In genomic region chr11:9384535-9385287, GRCh38 we compare ENCODE assay signal across 1 cellular context.
TF ChIP-seq lines count a peak whose summit lies in the region.

IPO7 (plus strand) TSS chr11:9384652; CDS start chr11:9384764, 112 bp downstream.

TF ChIP-seq in K562, 482 proteins besides CTCF, POLR2A, EP300 and RAD21 (continued from another document):
- TF ChIP-seq PATZ1 (CRISPR knock-in tag; IDR thresholded peaks at IDR 0.05; ENCODE audit: borderline replicate concordance) = no peak
- no peak for TF ChIP-seq SAFB2 (IDR thresholded peaks at IDR 0.05; ENCODE audit: borderline replicate concordance, low read depth, low read length, severe bottlenecking)
- TF ChIP-seq ZNF263 (CRISPR knock-in tag; IDR thresholded peaks at IDR 0.05; ENCODE audit: borderline replicate concordance) = no peak
- peak; percentile 72 for TF ChIP-seq HMGN3 (IDR thresholded peaks at IDR 0.05; ENCODE audit: borderline replicate concordance, extremely low read depth, insufficient read length, low read depth, low read length)
- TF ChIP-seq HNRNPK (IDR thresholded peaks at IDR 0.05; ENCODE audit: low read depth, low read length, poor library complexity, severe bottlenecking) = no peak
- TF ChIP-seq YBX1 (IDR thresholded peaks at IDR 0.05) = no peak
- TF ChIP-seq CBX8 (IDR thresholded peaks at IDR 0.05; ENCODE audit: borderline replicate concordance, extremely low read depth, low read depth, low read length, poor library complexity, severe bottlenecking) = no peak
- TF ChIP-seq KAT8 (IDR thresholded peaks at IDR 0.05; ENCODE audit: low read depth) = no peak
- TF ChIP-seq STAG1 (CRISPR knock-in tag; IDR thresholded peaks at IDR 0.05; ENCODE audit: borderline replicate concordance) = no peak
- peak in 1 of 2 experiments; percentile 40; a peak in 1 of 3 replicates for TF ChIP-seq CBX3 (IDR thresholded peaks at IDR 0.05; ENCODE audit: borderline replicate concordance in 1 of 2, low read length in 2 of 2)
- no peak for TF ChIP-seq NCOA2 (IDR thresholded peaks at IDR 0.05; ENCODE audit: partially characterized antibody in 2 of 2)
- TF ChIP-seq ETV5 (CRISPR knock-in tag; IDR thresholded peaks at IDR 0.05; ENCODE audit: low read depth) = peak; percentile 43
- TF ChIP-seq, protein P1, sequence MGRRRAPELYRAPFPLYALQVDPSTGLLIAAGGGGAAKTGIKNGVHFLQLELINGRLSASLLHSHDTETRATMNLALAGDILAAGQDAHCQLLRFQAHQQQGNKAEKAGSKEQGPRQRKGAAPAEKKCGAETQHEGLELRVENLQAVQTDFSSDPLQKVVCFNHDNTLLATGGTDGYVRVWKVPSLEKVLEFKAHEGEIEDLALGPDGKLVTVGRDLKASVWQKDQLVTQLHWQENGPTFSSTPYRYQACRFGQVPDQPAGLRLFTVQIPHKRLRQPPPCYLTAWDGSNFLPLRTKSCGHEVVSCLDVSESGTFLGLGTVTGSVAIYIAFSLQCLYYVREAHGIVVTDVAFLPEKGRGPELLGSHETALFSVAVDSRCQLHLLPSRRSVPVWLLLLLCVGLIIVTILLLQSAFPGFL (CRISPR knock-in tag; IDR thresholded peaks at IDR 0.05) = no peak
- TF ChIP-seq NCOA1 (IDR thresholded peaks at IDR 0.05; ENCODE audit: low read depth) = peak; percentile 62; the same call in 1 of the 2 replicates
- no peak for TF ChIP-seq ARNT (IDR thresholded peaks at IDR 0.05)
- peak; percentile 84; the same call in 1 of the 2 replicates for TF ChIP-seq GTF2F1 (IDR thresholded peaks at IDR 0.05; ENCODE audit: low read depth, low read length)
- no peak; the same call in 1 of the 2 replicates for TF ChIP-seq THAP7 (CRISPR knock-in tag; IDR thresholded peaks at IDR 0.05)
- TF ChIP-seq MCM7 (IDR thresholded peaks at IDR 0.05) = no peak
- no peak for TF ChIP-seq HDAC3 (IDR thresholded peaks at IDR 0.05; ENCODE audit: borderline replicate concordance, partially characterized antibody)
- TF ChIP-seq ELF2 (CRISPR knock-in tag; IDR thresholded peaks at IDR 0.05) = no peak
- TF ChIP-seq E2F5 (CRISPR knock-in tag; IDR thresholded peaks at IDR 0.05) = 0 out of 2 replicates have a peak, but pooled peaks have one; percentile 51
- TF ChIP-seq XRCC4 (IDR thresholded peaks at IDR 0.05; ENCODE audit: extremely low read depth, insufficient read depth, insufficient read length) = no peak
- TF ChIP-seq PRMT5 (CRISPR knock-in tag; IDR thresholded peaks at IDR 0.05) = 0 out of 2 replicates have a peak, but pooled peaks have one; percentile 33
- no peak for TF ChIP-seq ZNF717 (CRISPR knock-in tag; IDR thresholded peaks at IDR 0.05)
- TF ChIP-seq, protein P2, sequence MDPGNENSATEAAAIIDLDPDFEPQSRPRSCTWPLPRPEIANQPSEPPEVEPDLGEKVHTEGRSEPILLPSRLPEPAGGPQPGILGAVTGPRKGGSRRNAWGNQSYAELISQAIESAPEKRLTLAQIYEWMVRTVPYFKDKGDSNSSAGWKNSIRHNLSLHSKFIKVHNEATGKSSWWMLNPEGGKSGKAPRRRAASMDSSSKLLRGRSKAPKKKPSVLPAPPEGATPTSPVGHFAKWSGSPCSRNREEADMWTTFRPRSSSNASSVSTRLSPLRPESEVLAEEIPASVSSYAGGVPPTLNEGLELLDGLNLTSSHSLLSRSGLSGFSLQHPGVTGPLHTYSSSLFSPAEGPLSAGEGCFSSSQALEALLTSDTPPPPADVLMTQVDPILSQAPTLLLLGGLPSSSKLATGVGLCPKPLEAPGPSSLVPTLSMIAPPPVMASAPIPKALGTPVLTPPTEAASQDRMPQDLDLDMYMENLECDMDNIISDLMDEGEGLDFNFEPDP (CRISPR knock-in tag; IDR thresholded peaks at IDR 0.05) = no peak
- TF ChIP-seq HNRNPH1 (optimal IDR thresholded peaks at IDR 0.05; ENCODE audit: low read depth, low read length) = no peak
- no peak for TF ChIP-seq ZNF3 (CRISPR knock-in tag; IDR thresholded peaks at IDR 0.05)
- TF ChIP-seq ZNF75A (CRISPR knock-in tag; IDR thresholded peaks at IDR 0.05) = no peak
- TF ChIP-seq, protein P3, sequence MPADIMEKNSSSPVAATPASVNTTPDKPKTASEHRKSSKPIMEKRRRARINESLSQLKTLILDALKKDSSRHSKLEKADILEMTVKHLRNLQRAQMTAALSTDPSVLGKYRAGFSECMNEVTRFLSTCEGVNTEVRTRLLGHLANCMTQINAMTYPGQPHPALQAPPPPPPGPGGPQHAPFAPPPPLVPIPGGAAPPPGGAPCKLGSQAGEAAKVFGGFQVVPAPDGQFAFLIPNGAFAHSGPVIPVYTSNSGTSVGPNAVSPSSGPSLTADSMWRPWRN (IDR thresholded peaks at IDR 0.05; ENCODE audit: low read depth) = no peak
- no peak for TF ChIP-seq ZNF436 (CRISPR knock-in tag; IDR thresholded peaks at IDR 0.05)
- TF ChIP-seq SRSF9 (IDR thresholded peaks at IDR 0.05; ENCODE audit: borderline replicate concordance, low read depth, low read length) = no peak
- peak; percentile 71; the same call in 1 of the 2 replicates for TF ChIP-seq RNF2 (IDR thresholded peaks at IDR 0.05)
- no peak for TF ChIP-seq ETV6 (IDR thresholded peaks at IDR 0.05; ENCODE audit: borderline replicate concordance in 1 of 2, low read depth in 2 of 2, low read length in 1 of 2)
- TF ChIP-seq ETV6 (CRISPR knock-in tag; IDR thresholded peaks at IDR 0.05; ENCODE audit: borderline replicate concordance) = peak; percentile 68; the same call in 1 of the 2 replicates
- TF ChIP-seq ZNF444 (CRISPR knock-in tag; IDR thresholded peaks at IDR 0.05) = no peak
- no peak for TF ChIP-seq ZHX1 (conservative IDR thresholded peaks at IDR 0.05; ENCODE audit: low read length)
- no peak for TF ChIP-seq HMG20B (CRISPR knock-in tag; IDR thresholded peaks at IDR 0.05)
- no peak for TF ChIP-seq ZNF140 (CRISPR knock-in tag; IDR thresholded peaks at IDR 0.05)
- no peak for TF ChIP-seq ZNF609 (CRISPR knock-in tag; IDR thresholded peaks at IDR 0.05; ENCODE audit: borderline replicate concordance)
- no peak for TF ChIP-seq CBFA2T3 (IDR thresholded peaks at IDR 0.05)
- no peak for TF ChIP-seq SNRNP70 (optimal IDR thresholded peaks at IDR 0.05; ENCODE audit: low read depth, low read length)
- no peak for TF ChIP-seq SMAD2 (IDR thresholded peaks at IDR 0.05; ENCODE audit: low read depth, low read length)
